In genomic region chr7:33789871-33790270, GRCh38 we compare ENCODE assay signal across 25 cellular contexts.
DNase-seq lines count a peak whose midpoint lies in the region; ATAC-seq, FAIRE-seq and TF ChIP-seq lines count a peak whose summit lies in the region.
"Had no signal": no experiment of that assay in that cellular context is flagged by ENCODE, and none has a peak within 500 bp of the region (broad histone marks: within the 10 kb centered on the region; RNA-seq: fewer than 3 reads in every experiment).

No MANE protein-coding gene starts in this region.

- peak overlapping the region; percentile 47 for H3K4me3 ChIP-seq in SK-N-MC
- H3K4me3 ChIP-seq in fibroblast of pulmonary artery (replicated peaks; ENCODE audit: low read depth, low read length) = no peak overlapping the region
- no peak overlapping the region for H3K4me3 ChIP-seq in neural progenitor cell
- no peak overlapping the region for H3K4me3 ChIP-seq in body of pancreas
- H3K4me3 ChIP-seq: A549, cardiac muscle cell, Peyer's patch, suprapubic skin had no signal

- FAIRE-seq in D721Med (lab: Jason Lieb, UNC) = no peak
- FAIRE-seq: A549, endometrium had no signal

- ATAC-seq in body of pancreas = no peak
- ATAC-seq: A549; activated CD8-positive, alpha-beta memory T cell treated with anti-CD3 and anti-CD28 coated beads, Interleukin-2, amount 10 ng/mL, durations not matched to agents 7 days and 5 days; stimulated activated effector memory CD8-positive, alpha-beta T cell treated with anti-CD3 and anti-CD28 coated beads, Interleukin-12 subunit alpha, Interleukin-12 subunit beta, amount 100 ng/mL, for 72 hours had no signal

- no peak overlapping the region for H3K4me2 ChIP-seq in neural progenitor cell
- H3K4me2 ChIP-seq: A549, KMS-11 had no signal

- H3K27me3 Mint-ChIP-seq in neural progenitor cell (ENCODE audit: insufficient read depth, low read depth) = no peaks in the 10 kb centered on the region
- H3K27me3 Mint-ChIP-seq: activated CD4-positive, alpha-beta T cell treated with anti-CD3 and anti-CD28 coated beads, Interleukin-2, amount 10 ng/mL, durations not matched to agents 24 days and 14 days; dendritic cell treated with granulocyte-macrophage colony-stimulating factor and Interleukin-4, amounts not matched to agents 40 ng/mL and 50 ng/mL, for 4 days had no signal

- no peak overlapping the region for H3K4me3 Mint-ChIP-seq in neural progenitor cell
- H3K4me3 Mint-ChIP-seq: activated CD4-positive, alpha-beta T cell treated with anti-CD3 and anti-CD28 coated beads, Interleukin-2, amount 10 ng/mL, durations not matched to agents 24 days and 14 days; activated CD8-positive, alpha-beta memory T cell treated with anti-CD3 and anti-CD28 coated beads, Interleukin-2, amount 10 ng/mL, durations not matched to agents 7 days and 5 days; activated naive CD4-positive, alpha-beta T cell treated with anti-CD3 and anti-CD28 coated beads for 36 hours; dendritic cell treated with granulocyte-macrophage colony-stimulating factor and Interleukin-4, amounts not matched to agents 40 ng/mL and 50 ng/mL, for 4 days; stimulated activated effector memory CD8-positive, alpha-beta T cell treated with anti-CD3 and anti-CD28 coated beads, Interleukin-12 subunit alpha, Interleukin-12 subunit beta, amount 100 ng/mL, for 72 hours had no signal

- H3K9me3 Mint-ChIP-seq in neural progenitor cell = no peaks in the 10 kb centered on the region
- H3K9me3 Mint-ChIP-seq: activated naive CD4-positive, alpha-beta T cell treated with anti-CD3 and anti-CD28 coated beads for 36 hours; stimulated activated effector memory CD8-positive, alpha-beta T cell treated with anti-CD3 and anti-CD28 coated beads, Interleukin-12 subunit alpha, Interleukin-12 subunit beta, amount 100 ng/mL, for 72 hours had no signal

- H3K4me1 Mint-ChIP-seq in neural progenitor cell = no peaks in the 10 kb centered on the region
- H3K4me1 Mint-ChIP-seq: activated CD4-positive, alpha-beta T cell treated with anti-CD3 and anti-CD28 coated beads, Interleukin-2, amount 10 ng/mL, durations not matched to agents 24 days and 14 days; activated CD8-positive, alpha-beta memory T cell treated with anti-CD3 and anti-CD28 coated beads, Interleukin-2, amount 10 ng/mL, durations not matched to agents 7 days and 5 days; stimulated activated effector memory CD8-positive, alpha-beta T cell treated with anti-CD3 and anti-CD28 coated beads, Interleukin-12 subunit alpha, Interleukin-12 subunit beta, amount 100 ng/mL, for 72 hours had no signal

- H3K27ac ChIP-seq in SK-N-MC (peak overlapping the region; percentile 89), neural progenitor cell (no peak overlapping the region), body of pancreas (no peak overlapping the region)
- H3K27ac ChIP-seq: A549, cardiac muscle cell, KMS-11, Peyer's patch, suprapubic skin, WERI-Rb-1 had no signal

- no peaks in the 10 kb centered on the region for H3F3A ChIP-seq in neural progenitor cell (ENCODE audit: low read depth)

- TF ChIP-seq POLR2A in body of pancreas (IDR thresholded peaks at IDR 0.05) = no peak

- H3K79me2 ChIP-seq in neural progenitor cell (ENCODE audit: low read depth) = no peaks in the 10 kb centered on the region

- peak; percentile 33 for DNase-seq in NOMO-1 treated with DMSO at 0.1 percent for 48 hours (lab: John Stamatoyannopoulos, UW; ENCODE audit: unreplicated experiment)
- no peak for DNase-seq in NOMO-1 (lab: John Stamatoyannopoulos, UW; ENCODE audit: unreplicated experiment in 2 of 2)
- DNase-seq in SK-N-MC (ENCODE audit: low read depth, low spot score) = peak; percentile 68
- peak; percentile 57 for DNase-seq in fibroblast of pulmonary artery (ENCODE audit: low read depth)
- no peak for DNase-seq in neural progenitor cell (ENCODE audit: low spot score)
- DNase-seq in D721Med (ENCODE audit: insufficient read length, low spot score) = no peak
- no peak for DNase-seq in SW480 (ENCODE audit: low spot score)
- no peak for DNase-seq in body of pancreas
- DNase-seq: activated CD4-positive, alpha-beta T cell treated with anti-CD3 and anti-CD28 coated beads, Interleukin-2, amount 10 ng/mL, durations not matched to agents 24 days and 14 days; activated CD8-positive, alpha-beta memory T cell treated with anti-CD3 and anti-CD28 coated beads, Interleukin-2, amount 10 ng/mL, durations not matched to agents 7 days and 5 days; activated naive CD4-positive, alpha-beta T cell treated with anti-CD3 and anti-CD28 coated beads for 36 hours; amniotic stem cell; Calu3; NCI-H1694; NCI-H524 treated with DMSO at 0.1 percent for 48 hours; NK-92 treated with Interleukin-12 subunit alpha and Interleukin-12 subunit beta, amount 100 ng/mL, for 24 hours; Peyer's patch; WERI-Rb-1 had no signal

- H3K36me3 ChIP-seq in SK-N-MC (ENCODE audit: insufficient read depth, low read length) (no peaks in the 10 kb centered on the region), neural progenitor cell (no peaks in the 10 kb centered on the region), body of pancreas (replicated peaks in 1 of 2; ENCODE audit: insufficient read depth in 1 of 2, low read depth in 2 of 2) (no peaks in the 10 kb centered on the region)
- H3K36me3 ChIP-seq: cardiac muscle cell, Peyer's patch, suprapubic skin, WERI-Rb-1 had no signal

- peak overlapping the region; percentile 14 for H3K9ac ChIP-seq in SK-N-MC (ENCODE audit: insufficient read length)
- H3K9ac ChIP-seq in neural progenitor cell = no peak overlapping the region
- H3K9ac ChIP-seq: KMS-11 had no signal

- H2AFZ ChIP-seq in neural progenitor cell (replicated peaks) = peak overlapping the region; percentile 61

- no peaks in the 10 kb centered on the region for H4K20me1 ChIP-seq in neural progenitor cell (ENCODE audit: low read depth)

- intact Hi-C loops in body of pancreas (cut with DNase I) = no loop called here

- no peaks in the 10 kb centered on the region for H3K36me3 Mint-ChIP-seq in neural progenitor cell
- H3K36me3 Mint-ChIP-seq: activated CD8-positive, alpha-beta memory T cell treated with anti-CD3 and anti-CD28 coated beads, Interleukin-2, amount 10 ng/mL, durations not matched to agents 7 days and 5 days; stimulated activated effector memory CD8-positive, alpha-beta T cell treated with anti-CD3 and anti-CD28 coated beads, Interleukin-12 subunit alpha, Interleukin-12 subunit beta, amount 100 ng/mL, for 72 hours had no signal

- TF ChIP-seq CTCF in fibroblast of pulmonary artery (IDR thresholded peaks at IDR 0.05; ENCODE audit: low read length, missing control alignments) (no peak), neural progenitor cell (IDR thresholded peaks at IDR 0.05) (no peak), D721Med (IDR thresholded peaks at IDR 0.05; ENCODE audit: insufficient read depth, missing control alignments) (no peak), body of pancreas (IDR thresholded peaks at IDR 0.05) (no peak)

- H3K4me1 ChIP-seq in neural progenitor cell (peaks cover 9% of the 10 kb centered on the region), body of pancreas (no peaks in the 10 kb centered on the region)
- H3K4me1 ChIP-seq: A549, Peyer's patch, suprapubic skin had no signal

- 54 to 65% methylated on average over 6 of the region's 6 CpGs for WGBS in body of pancreas, 2 donors

- H3K27ac Mint-ChIP-seq in neural progenitor cell = no peak overlapping the region
- H3K27ac Mint-ChIP-seq: activated CD4-positive, alpha-beta T cell treated with anti-CD3 and anti-CD28 coated beads, Interleukin-2, amount 10 ng/mL, durations not matched to agents 24 days and 14 days; activated CD8-positive, alpha-beta memory T cell treated with anti-CD3 and anti-CD28 coated beads, Interleukin-2, amount 10 ng/mL, durations not matched to agents 7 days and 5 days; activated naive CD4-positive, alpha-beta T cell treated with anti-CD3 and anti-CD28 coated beads for 36 hours; dendritic cell treated with granulocyte-macrophage colony-stimulating factor and Interleukin-4, amounts not matched to agents 40 ng/mL and 50 ng/mL, for 4 days; stimulated activated effector memory CD8-positive, alpha-beta T cell treated with anti-CD3 and anti-CD28 coated beads, Interleukin-12 subunit alpha, Interleukin-12 subunit beta, amount 100 ng/mL, for 72 hours had no signal

- H3K27me3 ChIP-seq in neural progenitor cell (no peaks in the 10 kb centered on the region), body of pancreas (no peaks in the 10 kb centered on the region)
- H3K27me3 ChIP-seq: cardiac muscle cell, Peyer's patch, suprapubic skin had no signal

- no peaks in the 10 kb centered on the region for H3K9me3 ChIP-seq in SK-N-MC (ENCODE audit: low read depth, low read length)
- H3K9me3 ChIP-seq in neural progenitor cell (ENCODE audit: low read depth) = no peaks in the 10 kb centered on the region
- H3K9me3 ChIP-seq in body of pancreas = no peaks in the 10 kb centered on the region
- H3K9me3 ChIP-seq: A549, Peyer's patch, suprapubic skin had no signal

Comparison
In these comparisons a context has a peak if more than half of its experiments do, and no peak if none do; other contexts are left out.
1. DNase-seq: peak in NOMO-1 treated with DMSO at 0.1 percent for 48 hours (single experiment), SK-N-MC (single experiment) and fibroblast of pulmonary artery (single experiment); none in NOMO-1 (0 of 2), neural progenitor cell (single experiment), D721Med (single experiment), SW480 (single experiment) and body of pancreas (0 of 4).